Comparison of ENCODE assay signal across 2 cellular contexts in genomic region chr21:31566611-31567010, GRCh38.
TF ChIP-seq lines count a peak whose summit lies in the region.

No MANE protein-coding gene starts in this region.

TF ChIP-seq in WTC11, 78 proteins besides CTCF, POLR2A, EP300 and RAD21 (continues in another document):
- TF ChIP-seq SMAD4 (CRISPR knock-in tag; IDR thresholded peaks at IDR 0.05), result no peak
- no peak for TF ChIP-seq TEAD4 (CRISPR knock-in tag; IDR thresholded peaks at IDR 0.05)
- TF ChIP-seq MXD4 (CRISPR knock-in tag; IDR thresholded peaks at IDR 0.05; ENCODE audit: borderline replicate concordance), result no peak
- TF ChIP-seq, protein P1, sequence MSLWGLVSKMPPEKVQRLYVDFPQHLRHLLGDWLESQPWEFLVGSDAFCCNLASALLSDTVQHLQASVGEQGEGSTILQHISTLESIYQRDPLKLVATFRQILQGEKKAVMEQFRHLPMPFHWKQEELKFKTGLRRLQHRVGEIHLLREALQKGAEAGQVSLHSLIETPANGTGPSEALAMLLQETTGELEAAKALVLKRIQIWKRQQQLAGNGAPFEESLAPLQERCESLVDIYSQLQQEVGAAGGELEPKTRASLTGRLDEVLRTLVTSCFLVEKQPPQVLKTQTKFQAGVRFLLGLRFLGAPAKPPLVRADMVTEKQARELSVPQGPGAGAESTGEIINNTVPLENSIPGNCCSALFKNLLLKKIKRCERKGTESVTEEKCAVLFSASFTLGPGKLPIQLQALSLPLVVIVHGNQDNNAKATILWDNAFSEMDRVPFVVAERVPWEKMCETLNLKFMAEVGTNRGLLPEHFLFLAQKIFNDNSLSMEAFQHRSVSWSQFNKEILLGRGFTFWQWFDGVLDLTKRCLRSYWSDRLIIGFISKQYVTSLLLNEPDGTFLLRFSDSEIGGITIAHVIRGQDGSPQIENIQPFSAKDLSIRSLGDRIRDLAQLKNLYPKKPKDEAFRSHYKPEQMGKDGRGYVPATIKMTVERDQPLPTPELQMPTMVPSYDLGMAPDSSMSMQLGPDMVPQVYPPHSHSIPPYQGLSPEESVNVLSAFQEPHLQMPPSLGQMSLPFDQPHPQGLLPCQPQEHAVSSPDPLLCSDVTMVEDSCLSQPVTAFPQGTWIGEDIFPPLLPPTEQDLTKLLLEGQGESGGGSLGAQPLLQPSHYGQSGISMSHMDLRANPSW (CRISPR knock-in tag; conservative IDR thresholded peaks at IDR 0.05; ENCODE audit: low read depth), result no peak
- TF ChIP-seq CREB1 (CRISPR knock-in tag; IDR thresholded peaks at IDR 0.05), result no peak
- TF ChIP-seq PREB (CRISPR knock-in tag; IDR thresholded peaks at IDR 0.05; ENCODE audit: borderline replicate concordance), result no peak
- TF ChIP-seq, protein P2, sequence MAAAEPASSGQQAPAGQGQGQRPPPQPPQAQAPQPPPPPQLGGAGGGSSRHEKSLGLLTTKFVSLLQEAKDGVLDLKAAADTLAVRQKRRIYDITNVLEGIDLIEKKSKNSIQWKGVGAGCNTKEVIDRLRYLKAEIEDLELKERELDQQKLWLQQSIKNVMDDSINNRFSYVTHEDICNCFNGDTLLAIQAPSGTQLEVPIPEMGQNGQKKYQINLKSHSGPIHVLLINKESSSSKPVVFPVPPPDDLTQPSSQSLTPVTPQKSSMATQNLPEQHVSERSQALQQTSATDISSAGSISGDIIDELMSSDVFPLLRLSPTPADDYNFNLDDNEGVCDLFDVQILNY (CRISPR knock-in tag; IDR thresholded peaks at IDR 0.05), result no peak
- TF ChIP-seq, protein P3, sequence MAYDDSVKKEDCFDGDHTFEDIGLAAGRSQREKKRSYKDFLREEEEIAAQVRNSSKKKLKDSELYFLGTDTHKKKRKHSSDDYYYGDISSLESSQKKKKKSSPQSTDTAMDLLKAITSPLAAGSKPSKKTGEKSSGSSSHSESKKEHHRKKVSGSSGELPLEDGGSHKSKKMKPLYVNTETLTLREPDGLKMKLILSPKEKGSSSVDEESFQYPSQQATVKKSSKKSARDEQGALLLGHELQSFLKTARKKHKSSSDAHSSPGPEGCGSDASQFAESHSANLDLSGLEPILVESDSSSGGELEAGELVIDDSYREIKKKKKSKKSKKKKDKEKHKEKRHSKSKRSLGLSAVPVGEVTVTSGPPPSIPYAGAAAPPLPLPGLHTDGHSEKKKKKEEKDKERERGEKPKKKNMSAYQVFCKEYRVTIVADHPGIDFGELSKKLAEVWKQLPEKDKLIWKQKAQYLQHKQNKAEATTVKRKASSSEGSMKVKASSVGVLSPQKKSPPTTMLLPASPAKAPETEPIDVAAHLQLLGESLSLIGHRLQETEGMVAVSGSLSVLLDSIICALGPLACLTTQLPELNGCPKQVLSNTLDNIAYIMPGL (CRISPR knock-in tag; IDR thresholded peaks at IDR 0.05), result no peak
- TF ChIP-seq SP1 (CRISPR knock-in tag; conservative IDR thresholded peaks at IDR 0.05), result no peak
- no peak for TF ChIP-seq TCF7 (CRISPR knock-in tag; IDR thresholded peaks at IDR 0.05; ENCODE audit: low read depth)
- TF ChIP-seq HMGA2 (CRISPR knock-in tag; IDR thresholded peaks at IDR 0.05), result no peak
- TF ChIP-seq, protein P4, sequence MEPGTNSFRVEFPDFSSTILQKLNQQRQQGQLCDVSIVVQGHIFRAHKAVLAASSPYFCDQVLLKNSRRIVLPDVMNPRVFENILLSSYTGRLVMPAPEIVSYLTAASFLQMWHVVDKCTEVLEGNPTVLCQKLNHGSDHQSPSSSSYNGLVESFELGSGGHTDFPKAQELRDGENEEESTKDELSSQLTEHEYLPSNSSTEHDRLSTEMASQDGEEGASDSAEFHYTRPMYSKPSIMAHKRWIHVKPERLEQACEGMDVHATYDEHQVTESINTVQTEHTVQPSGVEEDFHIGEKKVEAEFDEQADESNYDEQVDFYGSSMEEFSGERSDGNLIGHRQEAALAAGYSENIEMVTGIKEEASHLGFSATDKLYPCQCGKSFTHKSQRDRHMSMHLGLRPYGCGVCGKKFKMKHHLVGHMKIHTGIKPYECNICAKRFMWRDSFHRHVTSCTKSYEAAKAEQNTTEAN (CRISPR knock-in tag; IDR thresholded peaks at IDR 0.05), result no peak
- TF ChIP-seq E2F1 (CRISPR knock-in tag; IDR thresholded peaks at IDR 0.05), result no peak
- TF ChIP-seq, protein P5, sequence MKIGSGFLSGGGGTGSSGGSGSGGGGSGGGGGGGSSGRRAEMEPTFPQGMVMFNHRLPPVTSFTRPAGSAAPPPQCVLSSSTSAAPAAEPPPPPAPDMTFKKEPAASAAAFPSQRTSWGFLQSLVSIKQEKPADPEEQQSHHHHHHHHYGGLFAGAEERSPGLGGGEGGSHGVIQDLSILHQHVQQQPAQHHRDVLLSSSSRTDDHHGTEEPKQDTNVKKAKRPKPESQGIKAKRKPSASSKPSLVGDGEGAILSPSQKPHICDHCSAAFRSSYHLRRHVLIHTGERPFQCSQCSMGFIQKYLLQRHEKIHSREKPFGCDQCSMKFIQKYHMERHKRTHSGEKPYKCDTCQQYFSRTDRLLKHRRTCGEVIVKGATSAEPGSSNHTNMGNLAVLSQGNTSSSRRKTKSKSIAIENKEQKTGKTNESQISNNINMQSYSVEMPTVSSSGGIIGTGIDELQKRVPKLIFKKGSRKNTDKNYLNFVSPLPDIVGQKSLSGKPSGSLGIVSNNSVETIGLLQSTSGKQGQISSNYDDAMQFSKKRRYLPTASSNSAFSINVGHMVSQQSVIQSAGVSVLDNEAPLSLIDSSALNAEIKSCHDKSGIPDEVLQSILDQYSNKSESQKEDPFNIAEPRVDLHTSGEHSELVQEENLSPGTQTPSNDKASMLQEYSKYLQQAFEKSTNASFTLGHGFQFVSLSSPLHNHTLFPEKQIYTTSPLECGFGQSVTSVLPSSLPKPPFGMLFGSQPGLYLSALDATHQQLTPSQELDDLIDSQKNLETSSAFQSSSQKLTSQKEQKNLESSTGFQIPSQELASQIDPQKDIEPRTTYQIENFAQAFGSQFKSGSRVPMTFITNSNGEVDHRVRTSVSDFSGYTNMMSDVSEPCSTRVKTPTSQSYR (CRISPR knock-in tag; IDR thresholded peaks at IDR 0.05), result no peak

TF ChIP-seq in HepG2, 621 proteins besides CTCF, POLR2A, EP300 and RAD21:
- TF ChIP-seq PHB2 (IDR thresholded peaks at IDR 0.05; ENCODE audit: partially characterized antibody) (no peak), ARID4A (CRISPR knock-in tag; IDR thresholded peaks at IDR 0.05; ENCODE audit: borderline replicate concordance) (no peak), ZNF143 (CRISPR knock-in tag; IDR thresholded peaks at IDR 0.05) (no peak), FOXC1 (CRISPR knock-in tag; IDR thresholded peaks at IDR 0.05; ENCODE audit: borderline replicate concordance) (no peak), BHLHE40 (IDR thresholded peaks at IDR 0.05; ENCODE audit: low read length) (peak; percentile 70), CBX2 (IDR thresholded peaks at IDR 0.05; ENCODE audit: low read depth, low read length) (no peak), CBX2 (CRISPR knock-in tag; IDR thresholded peaks at IDR 0.05; ENCODE audit: low read depth) (no peak)
- TF ChIP-seq, protein P6, sequence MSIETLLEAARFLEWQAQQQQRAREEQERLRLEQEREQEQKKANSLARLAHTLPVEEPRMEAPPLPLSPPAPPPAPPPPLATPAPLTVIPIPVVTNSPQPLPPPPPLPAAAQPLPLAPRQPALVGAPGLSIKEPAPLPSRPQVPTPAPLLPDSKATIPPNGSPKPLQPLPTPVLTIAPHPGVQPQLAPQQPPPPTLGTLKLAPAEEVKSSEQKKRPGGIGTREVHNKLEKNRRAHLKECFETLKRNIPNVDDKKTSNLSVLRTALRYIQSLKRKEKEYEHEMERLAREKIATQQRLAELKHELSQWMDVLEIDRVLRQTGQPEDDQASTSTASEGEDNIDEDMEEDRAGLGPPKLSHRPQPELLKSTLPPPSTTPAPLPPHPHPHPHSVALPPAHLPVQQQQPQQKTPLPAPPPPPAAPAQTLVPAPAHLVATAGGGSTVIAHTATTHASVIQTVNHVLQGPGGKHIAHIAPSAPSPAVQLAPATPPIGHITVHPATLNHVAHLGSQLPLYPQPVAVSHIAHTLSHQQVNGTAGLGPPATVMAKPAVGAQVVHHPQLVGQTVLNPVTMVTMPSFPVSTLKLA (IDR thresholded peaks at IDR 0.05), result peak; percentile 83
TF ChIP-seq in HepG2: peak in this region for 2.
